Comparison of ENCODE assay signal across 3 cellular contexts in genomic region chr1:5856246-5856815, GRCh38.
TF ChIP-seq lines count a peak whose summit lies in the region.

No MANE protein-coding gene starts in this region.

TF ChIP-seq in HCT116, 20 proteins besides CTCF, POLR2A, EP300 and RAD21:
- TF ChIP-seq FOSL1 (IDR thresholded peaks at IDR 0.05; ENCODE audit: low read depth) (0 out of 2 replicates have a peak, but pooled peaks have one; percentile 24), JUND (IDR thresholded peaks at IDR 0.05) (no peak)

TF ChIP-seq in endothelial cell of umbilical vein, 7 proteins besides CTCF, POLR2A, EP300 and RAD21:
- TF ChIP-seq JUN (IDR thresholded peaks at IDR 0.05; ENCODE audit: borderline replicate concordance, insufficient read depth, insufficient read length, low read depth) (no peak), FOS (IDR thresholded peaks at IDR 0.05; ENCODE audit: borderline replicate concordance, insufficient read depth, low read length) (peak; percentile 35)

TF ChIP-seq in GM12891, 5 proteins besides CTCF, POLR2A, EP300 and RAD21:
- TF ChIP-seq SPI1 (IDR thresholded peaks at IDR 0.05; ENCODE audit: low read depth, low read length) (no peak), POLR2AphosphoS5 (IDR thresholded peaks at IDR 0.05; ENCODE audit: low read depth, low read length) (no peak), TAF1 (IDR thresholded peaks at IDR 0.05; ENCODE audit: low read depth, low read length) (no peak), PAX5 (IDR thresholded peaks at IDR 0.05; ENCODE audit: insufficient read depth, low read length, severe bottlenecking) (no peak), POU2F2 (IDR thresholded peaks at IDR 0.05; ENCODE audit: low read depth, low read length) (no peak)
